In the genomic region with DNA sequence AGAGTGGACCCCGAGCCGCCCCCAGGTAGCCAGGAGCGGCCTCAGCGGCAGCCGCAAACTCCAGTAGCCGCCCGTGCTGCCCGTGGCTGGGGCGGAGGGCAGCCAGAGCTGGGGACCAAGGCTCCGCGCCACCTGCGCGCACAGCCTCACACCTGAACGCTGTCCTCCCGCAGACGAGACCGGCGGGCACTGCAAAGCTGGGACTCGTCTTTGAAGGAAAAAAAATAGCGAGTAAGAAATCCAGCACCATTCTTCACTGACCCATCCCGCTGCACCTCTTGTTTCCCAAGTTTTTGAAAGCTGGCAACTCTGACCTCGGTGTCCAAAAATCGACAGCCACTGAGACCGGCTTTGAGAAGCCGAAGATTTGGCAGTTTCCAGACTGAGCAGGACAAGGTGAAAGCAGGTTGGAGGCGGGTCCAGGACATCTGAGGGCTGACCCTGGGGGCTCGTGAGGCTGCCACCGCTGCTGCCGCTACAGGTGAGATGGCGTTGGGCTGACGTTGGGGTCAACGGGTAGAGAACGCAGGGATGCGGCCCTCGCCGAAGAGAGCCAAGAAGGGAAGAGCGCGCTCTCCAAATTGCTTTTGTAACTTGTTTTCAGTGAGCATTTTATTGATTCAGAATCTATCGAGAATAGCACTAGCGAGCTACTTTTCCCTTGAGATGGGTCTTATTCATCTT, we compare ENCODE assay signal across 8 cellular contexts. TPM values are rescaled to one million over a fixed set of nuclear protein-coding genes. Genes with fewer than 3 reads are reported as not detected.
DNase-seq lines count a peak whose midpoint lies in the region; ATAC-seq and TF ChIP-seq lines count a peak whose summit lies in the region.

No MANE protein-coding gene starts in this region.

- no peak for DNase-seq in BJ (ENCODE audit: low read depth)
- no peak for DNase-seq in activated T-helper 1 cell treated with anti-CD3 and anti-CD28 coated beads, Interleukin-12 subunit alpha, Interleukin-12 subunit beta, Interleukin-2, Interleukin-4 antibody, amounts not matched to agents 30 ng/mL and 10 ng/mL and 1 ng/mL, durations not matched to agents 14 hours and 24 hours and 36 hours (ENCODE audit: low spot score)
- DNase-seq in left ventricle myocardium superior, result peak; percentile 41
- no peak for DNase-seq in gastrocnemius medialis
- no peak for DNase-seq in OCI-M1 (lab: John Stamatoyannopoulos, UW)
- DNase-seq in LoVo (ENCODE audit: low spot score), result no peak

- H3K27me3 ChIP-seq in BJ (ENCODE audit: control insufficient read depth, insufficient read depth, low read length), result peaks cover 19% of the 10 kb centered on the region
- peaks cover 23 to 54% (median 41%) of the 10 kb centered on the region in 3 donors for H3K27me3 ChIP-seq in gastrocnemius medialis

- TF ChIP-seq POLR2A in gastrocnemius medialis (IDR thresholded peaks at IDR 0.05), result no peak

- H3K36me3 Mint-ChIP-seq in activated T-helper 1 cell treated with anti-CD3 and anti-CD28 coated beads, Interleukin-12 subunit alpha, Interleukin-12 subunit beta, Interleukin-2, Interleukin-4 antibody, amounts not matched to agents 30 ng/mL and 10 ng/mL and 1 ng/mL, durations not matched to agents 14 hours and 24 hours and 36 hours (ENCODE audit: low read depth), result peaks cover 46% of the 10 kb centered on the region

- peak overlapping the region; percentile 76 to 87 (median 78) for H3K27ac ChIP-seq in gastrocnemius medialis

- no peaks in the 10 kb centered on the region for H3K9me3 ChIP-seq in gastrocnemius medialis

- in situ Hi-C loops in gastrocnemius medialis (cut with MboI; ENCODE audit: low sequenced_read_pairs in 4 of 4), result loop anchor here (10.0 to 25.0 kb wide), 5 partner anchors 293 to 1093 kb away; no protein-coding TSS in a partner anchor

- ATAC-seq in GM19438 (IDR thresholded peaks at IDR 0.05; ENCODE audit: low read depth, unreplicated experiment), result peak; percentile 33
- ATAC-seq in HG03469 (IDR thresholded peaks at IDR 0.05; ENCODE audit: unreplicated experiment), result peak; percentile 16
- no peak for ATAC-seq in left ventricle myocardium superior
- peak in 1 of 2 donors; percentile 9 for ATAC-seq in gastrocnemius medialis

- peak overlapping the region; percentile 75 for H3K4me3 ChIP-seq in BJ (ENCODE audit: low read depth, low read length)
- H3K4me3 ChIP-seq in gastrocnemius medialis, result peak overlapping the region; percentile 78 to 80 (median 80)

- TF ChIP-seq CTCF in BJ (IDR thresholded peaks at IDR 0.05; ENCODE audit: insufficient read depth, low read depth, low read length), result no peak
- no peak for TF ChIP-seq CTCF in gastrocnemius medialis (IDR thresholded peaks at IDR 0.05 in 4 of 5, conservative IDR thresholded peaks at IDR 0.05 in 1 of 5)

- POLR2A ChIA-PET in BJ (lab: Charles Lee), result interaction anchor here (0.6 kb wide), 1 partner anchor 210 kb away, joined by 3 read pairs; no protein-coding TSS in a partner anchor

- no peaks in the 10 kb centered on the region for H3K9me3 Mint-ChIP-seq in activated T-helper 1 cell treated with anti-CD3 and anti-CD28 coated beads, Interleukin-12 subunit alpha, Interleukin-12 subunit beta, Interleukin-2, Interleukin-4 antibody, amounts not matched to agents 30 ng/mL and 10 ng/mL and 1 ng/mL, durations not matched to agents 14 hours and 24 hours and 36 hours

- no peaks in the 10 kb centered on the region for H3K27me3 Mint-ChIP-seq in activated T-helper 1 cell treated with anti-CD3 and anti-CD28 coated beads, Interleukin-12 subunit alpha, Interleukin-12 subunit beta, Interleukin-2, Interleukin-4 antibody, amounts not matched to agents 30 ng/mL and 10 ng/mL and 1 ng/mL, durations not matched to agents 14 hours and 24 hours and 36 hours (ENCODE audit: insufficient read depth)

- H3K27ac Mint-ChIP-seq in activated T-helper 1 cell treated with anti-CD3 and anti-CD28 coated beads, Interleukin-12 subunit alpha, Interleukin-12 subunit beta, Interleukin-2, Interleukin-4 antibody, amounts not matched to agents 30 ng/mL and 10 ng/mL and 1 ng/mL, durations not matched to agents 14 hours and 24 hours and 36 hours, result peak overlapping the region; percentile 99

- peak overlapping the region; percentile 99 for H3K4me3 Mint-ChIP-seq in activated T-helper 1 cell treated with anti-CD3 and anti-CD28 coated beads, Interleukin-12 subunit alpha, Interleukin-12 subunit beta, Interleukin-2, Interleukin-4 antibody, amounts not matched to agents 30 ng/mL and 10 ng/mL and 1 ng/mL, durations not matched to agents 14 hours and 24 hours and 36 hours

- peaks cover 9 to 20% of the 10 kb centered on the region in 2 donors for H3K4me1 ChIP-seq in gastrocnemius medialis

- no peaks in the 10 kb centered on the region for H3K36me3 ChIP-seq in BJ (ENCODE audit: control insufficient read depth, insufficient read depth, low read length)
- no peaks in the 10 kb centered on the region for H3K36me3 ChIP-seq in gastrocnemius medialis

- intact Hi-C loops in activated T-helper 1 cell treated with anti-CD3 and anti-CD28 coated beads, Interleukin-12 subunit alpha, Interleukin-12 subunit beta, Interleukin-2, Interleukin-4 antibody, amounts not matched to agents 30 ng/mL and 10 ng/mL and 1 ng/mL, durations not matched to agents 14 hours and 24 hours and 36 hours (cut with micrococcal nuclease), result loop anchor here (1.0 to 5.0 kb wide), 14 partner anchors 8 to 1483 kb away; a partner anchor contains a TSS
- intact Hi-C loops in left ventricle myocardium superior (cut with micrococcal nuclease) (no loop called here), gastrocnemius medialis (cut with DNase I; ENCODE audit: low total_unique reads) (loop anchor here (5.0 kb wide), 1 partner anchor 77 kb away; a partner anchor contains a TSS)

- H3K4me1 Mint-ChIP-seq in activated T-helper 1 cell treated with anti-CD3 and anti-CD28 coated beads, Interleukin-12 subunit alpha, Interleukin-12 subunit beta, Interleukin-2, Interleukin-4 antibody, amounts not matched to agents 30 ng/mL and 10 ng/mL and 1 ng/mL, durations not matched to agents 14 hours and 24 hours and 36 hours (ENCODE audit: low read depth), result peaks cover 63% of the 10 kb centered on the region

- CTCF ChIA-PET in BJ (lab: Yijun Ruan, JAX), result interaction anchor here (0.9 to 1.7 kb wide), 4 partner anchors 8 to 966 kb away, joined by 3 to 6 read pairs (median 4); no protein-coding TSS in a partner anchor

RNA-seq across cellular contexts. Expression of a gene that starts 0.4 kb away (rescaled TPM):
- 0.28 and 0.44 TPM in 2 replicates for polyA plus RNA-seq in BJ (2011; rRNA removed)
- polyA minus RNA-seq in BJ (2011; rRNA and poly(A)+ RNA removed), result 0.62 and 1.0 TPM in 2 replicates
- total RNA-seq in activated T-helper 1 cell treated with anti-CD3 and anti-CD28 coated beads, Interleukin-12 subunit alpha, Interleukin-12 subunit beta, Interleukin-2, Interleukin-4 antibody, amounts not matched to agents 30 ng/mL and 10 ng/mL and 1 ng/mL, durations not matched to agents 14 hours and 24 hours and 36 hours, result 57.3 and 61.0 TPM in 2 replicates
- total RNA-seq in left ventricle myocardium superior (6.6 TPM), gastrocnemius medialis (10 to 100 TPM in 1 of 4 donors, 1 to 10 TPM in 3; 4.2 to 11.2 (median 7.4) TPM)
